26 cellular contexts compared by ENCODE assay signal in the genomic region with DNA sequence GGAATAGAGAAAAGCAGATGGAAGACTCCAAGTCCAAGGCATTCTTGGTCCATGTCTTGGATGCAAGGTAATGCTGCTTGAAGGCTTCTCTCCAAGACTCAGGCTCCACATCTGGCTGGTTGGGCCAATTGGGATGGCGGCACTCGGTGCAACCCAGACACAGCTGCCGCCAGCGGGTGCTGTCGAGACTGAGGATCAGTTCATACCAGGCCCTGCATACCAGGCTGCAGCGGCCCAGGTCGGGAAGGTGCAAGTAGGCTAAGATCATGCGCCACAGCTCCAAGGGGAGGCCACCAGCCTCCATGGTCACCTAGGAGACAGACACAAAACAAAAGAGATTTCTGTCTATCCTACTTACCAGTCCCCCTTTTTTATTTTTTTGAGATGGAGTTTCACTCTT.
"Had no signal": no experiment of that assay in that cellular context is flagged by ENCODE, and none has a peak within 500 bp of the region (broad histone marks: within the 10 kb centered on the region; RNA-seq: fewer than 3 reads in every experiment).

No MANE protein-coding gene starts in this region.

- H3K9me3 Mint-ChIP-seq: naive B cell; natural killer cell treated with Interleukin-12 subunit alpha and Interleukin-12 subunit beta and Interleukin-15 and Interleukin-18, amount 100 ng/mL, for 72 hours; neural progenitor cell; stimulated activated effector memory CD8-positive, alpha-beta T cell treated with anti-CD3 and anti-CD28 coated beads, Interleukin-12 subunit alpha, Interleukin-12 subunit beta, amount 100 ng/mL, for 72 hours had no signal

- H3K36me3 ChIP-seq: neural progenitor cell, prostate gland had no signal

- H3K27me3 ChIP-seq: dorsolateral prefrontal cortex, esophagus muscularis mucosa, heart right ventricle, left lung, neural progenitor cell, right atrium auricular region had no signal

- H3K27me3 Mint-ChIP-seq: naive B cell; natural killer cell treated with Interleukin-12 subunit alpha and Interleukin-12 subunit beta and Interleukin-15 and Interleukin-18, amount 100 ng/mL, for 72 hours had no signal

- H3K9me3 ChIP-seq: esophagus muscularis mucosa, heart right ventricle, left lung, mucosa of descending colon, prostate gland, right atrium auricular region had no signal

- H3K4me3 ChIP-seq: dorsolateral prefrontal cortex, esophagus muscularis mucosa, heart right ventricle, left lung, mucosa of descending colon, neural progenitor cell, prostate gland, right atrium auricular region, smooth muscle cell had no signal

- DNase-seq: dorsolateral prefrontal cortex; effector CD4-positive, alpha-beta T cell; foreskin melanocyte; glutamatergic neuron; heart right ventricle; hippocampal formation; left cardiac atrium; mesenchymal stem cell; mucosa of descending colon; naive B cell; stimulated activated CD4-positive, alpha-beta T cell treated with anti-CD3 and anti-CD28 coated beads, Interleukin-2, amount 100 ng/mL, for 24 hours; stimulated activated CD4-positive, alpha-beta T cell treated with anti-CD3 and anti-CD28 coated beads, Interleukin-4, amount 100 ng/mL, for 24 hours; stimulated activated naive CD8-positive, alpha-beta T cell treated with anti-CD3 and anti-CD28 coated beads, Interleukin-15, Interleukin-2, amounts not matched to agents 100 U/mL and 50 U/mL, for 24 hours; trophoblast cell had no signal

- H3K4me3 Mint-ChIP-seq: mesothelial cell of epicardium; natural killer cell treated with Interleukin-12 subunit alpha and Interleukin-12 subunit beta and Interleukin-15 and Interleukin-18, amount 100 ng/mL, for 72 hours; neural progenitor cell; stimulated activated effector memory CD8-positive, alpha-beta T cell treated with anti-CD3 and anti-CD28 coated beads, Interleukin-12 subunit alpha, Interleukin-12 subunit beta, amount 100 ng/mL, for 72 hours had no signal

- H3K27ac Mint-ChIP-seq: mesothelial cell of epicardium; natural killer cell treated with Interleukin-12 subunit alpha and Interleukin-12 subunit beta and Interleukin-15 and Interleukin-18, amount 100 ng/mL, for 72 hours; neural progenitor cell; stimulated activated effector memory CD8-positive, alpha-beta T cell treated with anti-CD3 and anti-CD28 coated beads, Interleukin-12 subunit alpha, Interleukin-12 subunit beta, amount 100 ng/mL, for 72 hours had no signal

- ATAC-seq: natural killer cell treated with Interleukin-12 subunit alpha and Interleukin-12 subunit beta and Interleukin-15 and Interleukin-18, amount 100 ng/mL, for 72 hours; sciatic nerve; stimulated activated effector memory CD8-positive, alpha-beta T cell treated with anti-CD3 and anti-CD28 coated beads, Interleukin-12 subunit alpha, Interleukin-12 subunit beta, amount 100 ng/mL, for 72 hours; stimulated activated naive CD8-positive, alpha-beta T cell treated with anti-CD3 and anti-CD28 coated beads, Interleukin-15, Interleukin-2, amounts not matched to agents 100 U/mL and 50 U/mL, for 24 hours had no signal

- H3K4me1 Mint-ChIP-seq: mesothelial cell of epicardium; stimulated activated effector memory CD8-positive, alpha-beta T cell treated with anti-CD3 and anti-CD28 coated beads, Interleukin-12 subunit alpha, Interleukin-12 subunit beta, amount 100 ng/mL, for 72 hours had no signal

- H3K4me1 ChIP-seq: esophagus muscularis mucosa, left lung, neural progenitor cell, parathyroid adenoma, right atrium auricular region had no signal

- H3K36me3 Mint-ChIP-seq: natural killer cell treated with Interleukin-12 subunit alpha and Interleukin-12 subunit beta and Interleukin-15 and Interleukin-18, amount 100 ng/mL, for 72 hours had no signal

- H3K27ac ChIP-seq: dorsolateral prefrontal cortex, epithelial cell of prostate, esophagus muscularis mucosa, left lung, neural progenitor cell, parathyroid adenoma, right atrium auricular region had no signal
